In the genomic region with DNA sequence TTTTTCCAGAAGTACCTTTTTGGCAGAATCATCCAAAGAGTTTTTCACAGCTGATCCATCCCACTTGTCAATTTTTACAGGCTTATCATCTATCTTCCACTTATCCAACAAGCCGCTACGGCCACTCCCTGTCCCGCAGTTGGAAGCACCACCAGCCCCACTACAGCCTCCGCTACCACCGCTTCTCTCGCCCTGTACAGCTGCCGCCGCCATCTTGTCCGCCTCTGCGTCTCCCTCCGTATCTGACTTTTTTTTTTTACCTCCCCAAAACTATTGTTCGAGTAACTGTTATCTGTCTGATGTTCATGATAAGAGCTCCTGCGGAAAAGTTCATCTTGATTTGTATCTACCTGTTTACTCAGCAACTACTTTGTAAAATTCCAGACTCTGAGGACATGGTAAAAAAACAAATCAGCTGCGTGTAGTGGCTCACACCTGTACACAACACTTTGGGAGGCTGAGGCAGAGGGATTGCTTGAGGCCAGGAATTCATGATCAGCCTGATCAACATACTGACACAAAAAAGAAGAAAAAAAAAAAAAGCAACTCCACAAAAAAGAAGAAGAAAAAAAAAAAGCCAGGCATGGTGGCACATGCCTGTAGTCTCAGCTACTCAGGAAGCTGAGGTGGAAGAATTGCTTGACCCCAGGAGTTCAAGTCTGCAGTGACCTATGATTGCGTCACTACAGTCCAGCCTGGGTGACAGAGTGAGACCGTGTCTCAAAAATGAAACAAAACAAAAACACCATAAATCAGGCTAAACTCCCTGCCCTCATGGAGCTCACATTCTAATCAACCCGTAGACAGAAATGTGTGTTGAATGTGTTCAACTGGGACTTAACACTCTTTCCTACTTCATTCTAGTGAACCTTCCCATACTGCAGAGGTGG, we compare ENCODE assay signal across 1 cellular context.
TF ChIP-seq lines count a peak whose summit lies in the region.

No MANE protein-coding gene starts in this region.

TF ChIP-seq in HEK293T, 16 proteins besides CTCF, POLR2A, EP300 and RAD21 (continued from another document):
- TF ChIP-seq ZNF384 (IDR thresholded peaks at IDR 0.05): peak; percentile 33; the same call in 1 of the 2 replicates
